ENCODE assay signal across 19 cellular contexts in the genomic region with DNA sequence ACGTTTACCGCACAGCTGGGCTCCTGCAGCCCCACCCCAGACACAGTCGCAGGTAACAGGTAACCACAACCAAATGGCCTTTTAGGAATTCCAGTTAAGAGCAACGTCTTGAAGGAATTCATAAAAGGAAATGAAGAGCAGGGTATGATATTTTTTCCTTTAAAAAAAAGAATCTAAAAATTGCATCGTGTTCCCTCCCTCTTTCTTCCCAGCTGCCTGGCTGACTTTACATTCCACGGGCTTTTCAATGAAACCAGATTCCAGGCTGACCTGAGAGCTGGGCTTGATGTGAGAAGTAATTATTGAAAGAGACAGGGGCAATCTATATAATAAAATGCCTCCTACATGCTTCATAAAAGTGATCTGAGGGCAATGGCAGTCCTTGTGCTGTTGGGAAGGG. TPM values are rescaled to one million over a fixed set of nuclear protein-coding genes. Genes with fewer than 3 reads are reported as not detected.
DNase-seq lines count a peak whose midpoint lies in the region; ATAC-seq, FAIRE-seq and TF ChIP-seq lines count a peak whose summit lies in the region.
"Had no signal": no experiment of that assay in that cellular context is flagged by ENCODE, and none has a peak within 500 bp of the region (broad histone marks: within the 10 kb centered on the region; RNA-seq: fewer than 3 reads in every experiment).

No MANE protein-coding gene starts in this region.

- no peak overlapping the region for H3K4me3 Mint-ChIP-seq in endodermal cell
- H3K4me3 Mint-ChIP-seq in osteocyte (ENCODE audit: unreplicated experiment) = no peak overlapping the region

- peak; percentile 33 for DNase-seq in ELF-1 (ENCODE audit: low read depth, low spot score)
- DNase-seq in endodermal cell = peak; percentile 34
- DNase-seq in osteocyte (ENCODE audit: extremely low spot score, unreplicated experiment) = no peak
- DNase-seq in activated CD4-positive, alpha-beta T cell treated with anti-CD3 and anti-CD28 coated beads for 1 hour = no peak
- DNase-seq in D721Med (ENCODE audit: insufficient read length, low spot score) = no peak
- DNase-seq: DMS53, Kasumi-1, NCI-H1694 treated with DMSO at 0.1 percent for 48 hours, NCI-H2081 treated with DMSO at 0.1 percent for 48 hours, NCI-H524 treated with DMSO at 0.1 percent for 48 hours, Peyer's patch, SW 1271 had no signal

- H3K4me1 Mint-ChIP-seq in endodermal cell = peaks cover 2% of the 10 kb centered on the region
- peaks cover 38% of the 10 kb centered on the region for H3K4me1 Mint-ChIP-seq in osteocyte (ENCODE audit: unreplicated experiment)

- H3K27me3 Mint-ChIP-seq in endodermal cell (ENCODE audit: insufficient read depth) = peaks cover 11% of the 10 kb centered on the region
- peaks cover 55% of the 10 kb centered on the region for H3K27me3 Mint-ChIP-seq in osteocyte (ENCODE audit: unreplicated experiment)

- 86 to 100% methylated on average over 2 to 5 of the region's 6 CpGs for WGBS in endodermal cell (ENCODE audit: insufficient coverage in 1 of 2, insufficient read length in 1 of 2), 2 experiments

- H3K27ac ChIP-seq in HUES48 (ENCODE audit: low read depth, low read length) = peak overlapping the region; percentile 29
- no peak overlapping the region for H3K27ac ChIP-seq in endodermal cell (ENCODE audit: low read depth, low read length)
- H3K27ac ChIP-seq: C4-2B, Peyer's patch, SJSA1 had no signal

- no peak overlapping the region for H3K4me3 ChIP-seq in HUES48 (ENCODE audit: low read depth, low read length)
- no peak overlapping the region for H3K4me3 ChIP-seq in endodermal cell (ENCODE audit: low read length)
- H3K4me3 ChIP-seq: Peyer's patch, SJSA1 had no signal

- H3K27me3 ChIP-seq in HUES48 (ENCODE audit: control insufficient read depth, insufficient read depth, low read length) (no peaks in the 10 kb centered on the region; the same call in 1 of the 2 replicates), endodermal cell (ENCODE audit: control insufficient read depth, insufficient read depth, low read length, poor library complexity, severe bottlenecking) (no peaks in the 10 kb centered on the region)
- H3K27me3 ChIP-seq: Peyer's patch had no signal

- H3K4me1 ChIP-seq in HUES48 (ENCODE audit: control insufficient read depth, insufficient read depth, low read length) = peaks cover 10% of the 10 kb centered on the region; the same call in 1 of the 2 replicates
- H3K4me1 ChIP-seq in endodermal cell (ENCODE audit: control insufficient read depth, insufficient read depth, low read length) = no peaks in the 10 kb centered on the region
- H3K4me1 ChIP-seq: Peyer's patch, SJSA1 had no signal

- H3K36me3 Mint-ChIP-seq in endodermal cell (ENCODE audit: low read depth) (no peaks in the 10 kb centered on the region), osteocyte (ENCODE audit: unreplicated experiment) (no peaks in the 10 kb centered on the region)

- H3K36me3 ChIP-seq in HUES48 (ENCODE audit: control insufficient read depth, insufficient read depth, low read length) = no peaks in the 10 kb centered on the region
- no peaks in the 10 kb centered on the region for H3K36me3 ChIP-seq in endodermal cell (ENCODE audit: control insufficient read depth, insufficient read depth, low read length)
- H3K36me3 ChIP-seq: Peyer's patch, SJSA1 had no signal

- H3K9me3 ChIP-seq in HUES48 (ENCODE audit: control insufficient read depth, insufficient read depth, low read length) = 0 out of 2 replicates have a peak, but pooled peaks cover 3% of the 10 kb centered on the region
- peaks cover 17% of the 10 kb centered on the region for H3K9me3 ChIP-seq in endodermal cell (ENCODE audit: control insufficient read depth, low read length)
- H3K9me3 ChIP-seq: Peyer's patch, SJSA1 had no signal

- H3K9me3 Mint-ChIP-seq in endodermal cell = peaks cover 17% of the 10 kb centered on the region
- no peaks in the 10 kb centered on the region for H3K9me3 Mint-ChIP-seq in osteocyte (ENCODE audit: unreplicated experiment)

- FAIRE-seq in D721Med (lab: Jason Lieb, UNC) = no peak
- FAIRE-seq: A204.1, GM19239, H54 had no signal

- peak overlapping the region; percentile 53 for H3K27ac Mint-ChIP-seq in endodermal cell
- H3K27ac Mint-ChIP-seq in osteocyte (ENCODE audit: unreplicated experiment) = peak overlapping the region; percentile 50

- no peak for TF ChIP-seq CTCF in endodermal cell (conservative IDR thresholded peaks at IDR 0.05)
- TF ChIP-seq CTCF in osteocyte (IDR thresholded peaks at IDR 0.05) = no peak
- TF ChIP-seq CTCF in D721Med (IDR thresholded peaks at IDR 0.05; ENCODE audit: insufficient read depth, missing control alignments) = no peak

- 0 out of 2 replicates have a peak overlapping the region, but pooled peaks have one; percentile 27 for H3K9ac ChIP-seq in HUES48 (ENCODE audit: low read depth, low read length)
- H3K9ac ChIP-seq in endodermal cell (ENCODE audit: extremely low read depth, low read length, poor library complexity, severe bottlenecking) = no peak overlapping the region

- no peak for ATAC-seq in HG03342 (IDR thresholded peaks at IDR 0.05; ENCODE audit: unreplicated experiment)

RNA-seq across cellular contexts. Expression of gene EIF3D, which starts 57.3 kb away (rescaled TPM):
- total RNA-seq in endodermal cell = 100 to 1,000 TPM; 157 to 196 TPM
- polyA plus RNA-seq in endodermal cell (2013, experiment 1 of 2) = 158 TPM
- polyA plus RNA-seq in endodermal cell (2013, experiment 2 of 2) = 164 TPM
- total RNA-seq in osteocyte = 150 and 155 TPM in 2 replicates

Comparison
In these comparisons a context has a peak if more than half of its experiments do, and no peak if none do; other contexts are left out.
1. DNase-seq: peak in ELF-1 (single experiment) and endodermal cell (single experiment); none in osteocyte (single experiment), activated CD4-positive, alpha-beta T cell treated with anti-CD3 and anti-CD28 coated beads for 1 hour (single experiment) and D721Med (single experiment).